In genomic region chr16:85253127-85253941, GRCh38 we compare ENCODE assay signal across 8 cellular contexts.
DNase-seq lines count a peak whose midpoint lies in the region; ATAC-seq and TF ChIP-seq lines count a peak whose summit lies in the region.

No MANE protein-coding gene starts in this region.

- H3K4me3 ChIP-seq in A673 (ENCODE audit: low read depth, low read length, poor library complexity, severe bottlenecking) (no peak overlapping the region), esophagus muscularis mucosa (no peak overlapping the region), neural progenitor cell (no peak overlapping the region)

- H3K9ac ChIP-seq in neural progenitor cell: no peak overlapping the region

- H3K9me3 ChIP-seq in A673 (ENCODE audit: low read depth, low read length, poor library complexity, severe bottlenecking): no peaks in the 10 kb centered on the region
- H3K9me3 ChIP-seq in esophagus muscularis mucosa: no peaks in the 10 kb centered on the region
- no peaks in the 10 kb centered on the region for H3K9me3 ChIP-seq in neural progenitor cell (ENCODE audit: low read depth)

- no peak overlapping the region for H3K4me2 ChIP-seq in neural progenitor cell

- no peak overlapping the region for H3K4me3 Mint-ChIP-seq in neural progenitor cell

- no peak overlapping the region for H3K27ac Mint-ChIP-seq in neural progenitor cell

- no peak for TF ChIP-seq EP300 in esophagus muscularis mucosa (IDR thresholded peaks at IDR 0.05)

- WGBS in esophagus muscularis mucosa: 54% methylated on average over 8 of the region's 20 CpGs

- H3F3A ChIP-seq in neural progenitor cell (ENCODE audit: low read depth): peaks cover 5% of the 10 kb centered on the region

- H3K4me1 Mint-ChIP-seq in neural progenitor cell: peaks cover 33% of the 10 kb centered on the region

- peak; percentile 61 for ATAC-seq in GM18498 (IDR thresholded peaks at IDR 0.05; ENCODE audit: unreplicated experiment)

- BruUV-seq in A673 (replicated peaks; lab: Mats Ljungman, UMichigan): no TSS peak

- peaks cover 3% of the 10 kb centered on the region for H4K20me1 ChIP-seq in neural progenitor cell (ENCODE audit: low read depth)

- H2AFZ ChIP-seq in neural progenitor cell (replicated peaks): no peak overlapping the region

- H3K36me3 ChIP-seq in A673 (ENCODE audit: insufficient read depth, low read length, poor library complexity, severe bottlenecking): no peaks in the 10 kb centered on the region
- no peaks in the 10 kb centered on the region for H3K36me3 ChIP-seq in esophagus muscularis mucosa
- no peaks in the 10 kb centered on the region for H3K36me3 ChIP-seq in neural progenitor cell

- TF ChIP-seq POLR2A in esophagus muscularis mucosa (IDR thresholded peaks at IDR 0.05; ENCODE audit: low read depth): no peak

- H3K9me3 Mint-ChIP-seq in neural progenitor cell: no peaks in the 10 kb centered on the region

- H3K27me3 Mint-ChIP-seq in neural progenitor cell (ENCODE audit: insufficient read depth, low read depth): peaks cover 12% of the 10 kb centered on the region

- intact Hi-C loops in A673 (cut with micrococcal nuclease; ENCODE audit: unreplicated experiment) (no loop called here), esophagus muscularis mucosa (cut with DNase I) (no loop called here)

- POLR2A ChIA-PET in A673 (lab: Charles Lee; ENCODE audit: low non-redundant PET): no interaction called here

- H3K79me2 ChIP-seq in neural progenitor cell (ENCODE audit: low read depth): no peaks in the 10 kb centered on the region

- TF ChIP-seq CTCF in A673 (conservative IDR thresholded peaks at IDR 0.05; ENCODE audit: low read depth, low read length) (peak; percentile 95), esophagus muscularis mucosa (IDR thresholded peaks at IDR 0.05) (peak; percentile 75 to 93 (median 79)), neural progenitor cell (IDR thresholded peaks at IDR 0.05) (peak; percentile 92)

- H3K27ac ChIP-seq in A673 (ENCODE audit: low read depth, low read length, poor library complexity, severe bottlenecking): no peak overlapping the region
- no peak overlapping the region for H3K27ac ChIP-seq in esophagus muscularis mucosa (replicated peaks in 1 of 4)
- no peak overlapping the region for H3K27ac ChIP-seq in neural progenitor cell

- DNase-seq in A673 (ENCODE audit: low spot score) (peak; percentile 59), NCI-H2227 (lab: John Stamatoyannopoulos, UW; ENCODE audit: unreplicated experiment) (peak; percentile 56), activated T-cell treated with anti-CD3 and anti-CD28 coated beads for 1 hour (ENCODE audit: low read depth) (peak; percentile 58), esophagus muscularis mucosa (ENCODE audit: extremely low spot score) (no peak), neural progenitor cell (ENCODE audit: low spot score) (peak; percentile 82), superior temporal gyrus (ENCODE audit: extremely low spot score) (peak; percentile 67), GF-D8 (lab: John Stamatoyannopoulos, UW) (no peak)

- H3K27me3 ChIP-seq in A673 (replicated peaks; ENCODE audit: insufficient read depth, low read depth, low read length, poor library complexity): no peaks in the 10 kb centered on the region
- H3K27me3 ChIP-seq in esophagus muscularis mucosa: no peaks in the 10 kb centered on the region
- no peaks in the 10 kb centered on the region for H3K27me3 ChIP-seq in neural progenitor cell

- CTCF ChIA-PET in A673 (lab: Charles Lee): interaction anchor here (0.6 to 1.5 kb wide), 6 partner anchors 11 to 458 kb away, joined by 3 to 5 read pairs (median 3); no protein-coding TSS in a partner anchor

- peaks cover 2% of the 10 kb centered on the region for H3K36me3 Mint-ChIP-seq in neural progenitor cell

- H3K4me1 ChIP-seq in A673 (ENCODE audit: insufficient read depth, low read length, poor library complexity, severe bottlenecking): peaks cover 34% of the 10 kb centered on the region
- peaks cover 0 to 23% (median 5%) of the 10 kb centered on the region in 4 donors for H3K4me1 ChIP-seq in esophagus muscularis mucosa
- H3K4me1 ChIP-seq in neural progenitor cell: peaks cover 11% of the 10 kb centered on the region

Comparison
In these comparisons a context has a peak if more than half of its experiments do, and no peak if none do; other contexts are left out.
1. DNase-seq: peak in A673 (single experiment), NCI-H2227 (single experiment), activated T-cell treated with anti-CD3 and anti-CD28 coated beads for 1 hour (single experiment), neural progenitor cell (single experiment) and superior temporal gyrus (single experiment); none in esophagus muscularis mucosa (single experiment) and GF-D8 (single experiment).
2. Peak in every context shown above with its lines, with median percentiles within 50 percentile points of each other: CTCF ChIP-seq.